8 cellular contexts compared by ENCODE assay signal in genomic region chr10:86971146-86971991, GRCh38. TPM values are rescaled to one million over a fixed set of nuclear protein-coding genes. Genes with fewer than 3 reads are reported as not detected.
DNase-seq lines count a peak whose midpoint lies in the region; ATAC-seq and TF ChIP-seq lines count a peak whose summit lies in the region.

No MANE protein-coding gene starts in this region.

- no peaks in the 10 kb centered on the region for H3K9me3 ChIP-seq in WERI-Rb-1 (ENCODE audit: severe bottlenecking)

- DNase-seq in NCI-H510A treated with DMSO at 0.1 percent for 48 hours (lab: John Stamatoyannopoulos, UW) (peak; percentile 52), activated T-cell treated with anti-CD3 and anti-CD28 coated beads for 1 hour (ENCODE audit: low read depth) (peak; percentile 88), epithelial cell of prostate (ENCODE audit: low read depth, low spot score) (no peak), myocyte (ENCODE audit: low read depth) (peak; percentile 88), WERI-Rb-1 (no peak)
- DNase-seq in stimulated activated CD8-positive, alpha-beta memory T cell treated with anti-CD3 and anti-CD28 coated beads, Interleukin-7, amount 100 ng/mL, for 48 hours (ENCODE audit: extremely low read depth in 1 of 2, low read depth in 1 of 2): peak; percentile 67 to 74

- H3K4me3 ChIP-seq in WERI-Rb-1 (ENCODE audit: low read depth, low read length): no peak overlapping the region

- no peaks in the 10 kb centered on the region for H3K27me3 ChIP-seq in WERI-Rb-1 (ENCODE audit: insufficient read depth, low read depth, severe bottlenecking)

- H3K36me3 ChIP-seq in WERI-Rb-1: no peaks in the 10 kb centered on the region

- ATAC-seq in GM18517 (IDR thresholded peaks at IDR 0.05; ENCODE audit: unreplicated experiment) (peak; percentile 73), HG02798 (IDR thresholded peaks at IDR 0.05; ENCODE audit: poor library complexity, unreplicated experiment) (peak; percentile 88)

- H3K27ac ChIP-seq in epithelial cell of prostate (peak overlapping the region; percentile 97), WERI-Rb-1 (no peak overlapping the region)

- TF ChIP-seq CTCF in WERI-Rb-1 (IDR thresholded peaks at IDR 0.05; ENCODE audit: low read depth, low read length): no peak

RNA-seq across cellular contexts. Expression of gene ADIRF, which starts 3.1 kb away (rescaled TPM):
- total RNA-seq in myocyte: 0.57 and 1.3 TPM in 2 replicates
- 3.2 TPM for polyA plus RNA-seq in myocyte (2012)

RNA-seq across cellular contexts. Expression of gene SNCG, which starts 13.0 kb away (rescaled TPM):
- not detected in 2 replicates for total RNA-seq in myocyte
- 0.93 TPM for polyA plus RNA-seq in myocyte (2012)

RNA-seq across cellular contexts. Expression of gene MMRN2, which starts 14.0 kb away (rescaled TPM):
- total RNA-seq in myocyte: 0.94 and 1.0 TPM in 2 replicates
- 1.0 TPM for polyA plus RNA-seq in myocyte (2012)

RNA-seq across cellular contexts. Expression of gene FAM25A, which starts 48.7 kb away (rescaled TPM):
- total RNA-seq in myocyte: not detected in 2 replicates
- not detected for polyA plus RNA-seq in myocyte (2012)

Comparison
In these comparisons a context has a peak if more than half of its experiments do, and no peak if none do; other contexts are left out.
1. DNase-seq: peak in NCI-H510A treated with DMSO at 0.1 percent for 48 hours (single experiment), activated T-cell treated with anti-CD3 and anti-CD28 coated beads for 1 hour (single experiment), myocyte (single experiment) and stimulated activated CD8-positive, alpha-beta memory T cell treated with anti-CD3 and anti-CD28 coated beads, Interleukin-7, amount 100 ng/mL, for 48 hours (2 of 2); none in epithelial cell of prostate (single experiment) and WERI-Rb-1 (single experiment).